Comparison of ENCODE assay signal across 7 cellular contexts in genomic region chr12:47818007-47818376, GRCh38. TPM values are rescaled to one million over a fixed set of nuclear protein-coding genes. Genes with fewer than 3 reads are reported as not detected.
DNase-seq lines count a peak whose midpoint lies in the region; ATAC-seq, FAIRE-seq and TF ChIP-seq lines count a peak whose summit lies in the region.

No MANE protein-coding gene starts in this region.

- no peaks in the 10 kb centered on the region for H3K36me3 ChIP-seq in Karpas-422 (ENCODE audit: insufficient read depth, low read length)
- no peaks in the 10 kb centered on the region for H3K36me3 ChIP-seq in HepG2 (replicated peaks in 1 of 2; ENCODE audit: control insufficient read depth in 1 of 2, insufficient read depth in 2 of 2, low read length in 2 of 2)

- H3K27ac ChIP-seq in Karpas-422 (ENCODE audit: low read length) (peak overlapping the region; percentile 87), HepG2 (ENCODE audit: extremely low read length, insufficient read depth, low read length) (no peak overlapping the region), temporal lobe (ENCODE audit: low read depth, low read length) (peak overlapping the region; percentile 82)

- H3K4me3 ChIP-seq in Karpas-422 (ENCODE audit: low read length): peak overlapping the region; percentile 91
- peak overlapping the region; percentile 64 for H3K4me3 ChIP-seq in astrocyte of the cerebellum (ENCODE audit: low read depth, low read length)
- peak overlapping the region in 2 of 3 experiments; percentile 4 to 86; a peak in 4 of 6 replicates for H3K4me3 ChIP-seq in HepG2 (replicated peaks in 1 of 3; ENCODE audit: insufficient read depth in 1 of 3, low read depth in 2 of 3, low read length in 3 of 3)

- in situ Hi-C loops in astrocyte of the cerebellum (cut with HindIII; ENCODE audit: low sequenced_read_pairs): no loop called here
- in situ Hi-C loops in HepG2 (cut with HindIII; ENCODE audit: extremely low pct_ligation_motif_present, low pct_unique_long_range_greater_than_20kb): no loop called here

- intact Hi-C loops in HepG2 (cut with micrococcal nuclease; ENCODE audit: unreplicated experiment): no loop called here

- H3K9me2 ChIP-seq in Karpas-422 (replicated peaks; ENCODE audit: insufficient read depth, low read length): no peaks in the 10 kb centered on the region

- H3K9me3 ChIP-seq in Karpas-422 (ENCODE audit: low read length) (no peaks in the 10 kb centered on the region), HepG2 (ENCODE audit: low read length) (no peaks in the 10 kb centered on the region)

- POLR2A ChIA-PET in HepG2 (lab: Yijun Ruan, JAX): interaction anchor here (0.8 to 2.0 kb wide), 5 partner anchors 9 to 41 kb away, joined by 3 to 7 read pairs (median 4); no protein-coding TSS in a partner anchor

- H4K20me1 ChIP-seq in Karpas-422 (ENCODE audit: insufficient read depth, low read depth, low read length): no peaks in the 10 kb centered on the region
- H4K20me1 ChIP-seq in HepG2 (ENCODE audit: insufficient read depth, low read length): peaks cover 4% of the 10 kb centered on the region; the same call in 1 of the 2 replicates

- TF ChIP-seq RAD21 in HepG2 (CRISPR knock-in tag; IDR thresholded peaks at IDR 0.05): no peak

- H3K4me1 ChIP-seq in Karpas-422 (ENCODE audit: low read length) (peaks cover 61% of the 10 kb centered on the region), HepG2 (ENCODE audit: insufficient read depth, low read length) (peaks cover 55% of the 10 kb centered on the region)

- CTCF ChIA-PET in HepG2 (lab: Yijun Ruan, JAX; ENCODE audit: low intra/inter-chr PET ratio, low total read pairs): interaction anchor here (1.6 kb wide), 1 partner anchor 20 kb away, joined by 4 read pairs; no protein-coding TSS in a partner anchor

- TF ChIP-seq EP300 in HepG2 (IDR thresholded peaks at IDR 0.05; ENCODE audit: low read depth in 2 of 2, low read length in 2 of 2) (no peak), HepG2 (CRISPR knock-in tag; IDR thresholded peaks at IDR 0.05; ENCODE audit: borderline replicate concordance) (no peak)

- DNase-seq in Karpas-422: no peak
- no peak for DNase-seq in astrocyte of the cerebellum (ENCODE audit: low read depth)
- no peak for DNase-seq in HepG2 (ENCODE audit: low spot score)
- DNase-seq in LoVo (ENCODE audit: low spot score): no peak
- DNase-seq in medulla oblongata (ENCODE audit: extremely low spot score): no peak

- BruUV-seq in HepG2 (replicated peaks; lab: Mats Ljungman, UMichigan): TSS peak; percentile 50

- H3K27me3 ChIP-seq in Karpas-422 (ENCODE audit: low read length): no peaks in the 10 kb centered on the region
- peaks cover 0 to 13% of the 10 kb centered on the region in 2 experiments; a peak in 3 of 5 replicates for H3K27me3 ChIP-seq in HepG2 (ENCODE audit: control insufficient read depth in 1 of 2, insufficient read depth in 2 of 2, low read length in 2 of 2)

- H3K4me2 ChIP-seq in Karpas-422 (ENCODE audit: low read depth, low read length, poor library complexity, severe bottlenecking): peak overlapping the region; percentile 93
- H3K4me2 ChIP-seq in HepG2 (ENCODE audit: low read depth, low read length): peak overlapping the region; percentile 82

- 78% methylated on average over 3 of the region's 3 CpGs for WGBS in HepG2 (ENCODE audit: low lambda C conversion rate)

- TF ChIP-seq POLR2A in HepG2 (IDR thresholded peaks at IDR 0.05; ENCODE audit: insufficient read depth in 1 of 2, low read depth in 2 of 2, low read length in 2 of 2): no peak

- peak overlapping the region; percentile 97 for H3K9ac ChIP-seq in Karpas-422 (ENCODE audit: low read length)
- no peak overlapping the region for H3K9ac ChIP-seq in HepG2 (ENCODE audit: insufficient read depth, low read depth, low read length)

- ATAC-seq in HepG2: no peak
- ATAC-seq in GM21576 (IDR thresholded peaks at IDR 0.05; ENCODE audit: unreplicated experiment): no peak

- peak; percentile 18 for TF ChIP-seq CTCF in astrocyte of the cerebellum (IDR thresholded peaks at IDR 0.05; ENCODE audit: low read depth, low read length, missing control alignments)
- no peak for TF ChIP-seq CTCF in HepG2 (CRISPR knock-in tag; IDR thresholded peaks at IDR 0.05)

- H3K79me2 ChIP-seq in Karpas-422 (ENCODE audit: low read length) (peaks cover 66% of the 10 kb centered on the region), HepG2 (ENCODE audit: insufficient read depth, low read length) (no peaks in the 10 kb centered on the region)

- no peak for FAIRE-seq in HepG2 (lab: Jason Lieb, UNC)

- no peak overlapping the region for H2AFZ ChIP-seq in Karpas-422 (ENCODE audit: low read length)
- no peak overlapping the region for H2AFZ ChIP-seq in HepG2 (ENCODE audit: low read length)

RNA-seq across cellular contexts. Expression of gene HDAC7, which starts 1.7 kb away (rescaled TPM):
- total RNA-seq in Karpas-422 (2014; rRNA removed; shearing (Covaris generic); ENCODE audit: low replicate concordance): 36.2 and 54.8 TPM in 2 replicates
- total RNA-seq in HepG2 (2016; rRNA removed; fragmentation: Illumina TruSeq; extraction: Trizol) (3.7 and 4.6 TPM in 2 replicates), temporal lobe (10.8 TPM)
- total RNA-seq in HepG2 (2016; cell fraction: cytosol; rRNA removed; fragmentation: Illumina TruSeq; extraction: Trizol; ENCODE audit: low read depth): 1.5 and 2.7 TPM in 2 replicates
- 3.3 and 5.0 TPM in 2 replicates for total RNA-seq in HepG2 (2016; cell fraction: insoluble cytoplasmic fraction; rRNA removed; fragmentation: Illumina TruSeq; extraction: Trizol)
- total RNA-seq in HepG2 (2016; cell fraction: membrane; rRNA removed; fragmentation: Illumina TruSeq; extraction: Trizol): 4.5 and 5.3 TPM in 2 replicates
- total RNA-seq in HepG2 (2016; cell fraction: nucleus; rRNA removed; fragmentation: Illumina TruSeq; extraction: Trizol): 5.2 and 5.6 TPM in 2 replicates
- polyA plus RNA-seq in HepG2 (2011; rRNA removed): 8.5 and 10.8 TPM in 2 replicates
- 3.4 and 5.9 TPM in 2 replicates for polyA plus RNA-seq in HepG2 (2011; cell fraction: cytosol; rRNA removed)
- polyA plus RNA-seq in HepG2 (2011; cell fraction: nucleus; rRNA removed): 44.6 and 61.9 TPM in 2 replicates
- 3.9 and 6.2 TPM in 2 replicates for polyA plus RNA-seq in HepG2 (2012)
- polyA plus RNA-seq in HepG2 (2016; cell fraction: cytosol; fragmentation: Illumina TruSeq; extraction: Trizol; ENCODE audit: low read depth): 1.6 and 1.8 TPM in 2 replicates
- polyA plus RNA-seq in HepG2 (2016; cell fraction: insoluble cytoplasmic fraction; fragmentation: Illumina TruSeq; extraction: Trizol; ENCODE audit: low read depth): 7.3 and 8.0 TPM in 2 replicates
- polyA plus RNA-seq in HepG2 (2016; cell fraction: membrane; fragmentation: Illumina TruSeq; extraction: Trizol; ENCODE audit: low read depth): 5.0 and 6.0 TPM in 2 replicates
- 15.8 and 16.2 TPM in 2 replicates for polyA plus RNA-seq in HepG2 (2016; cell fraction: nucleus; fragmentation: Illumina TruSeq; extraction: Trizol; ENCODE audit: insufficient read depth, low read depth)
- 11.8 and 35.8 TPM in 2 replicates for polyA minus RNA-seq in HepG2 (2011; rRNA and poly(A)+ RNA removed; ENCODE audit: low replicate concordance)
- 2.3 and 4.6 TPM in 2 replicates for polyA minus RNA-seq in HepG2 (2011; cell fraction: cytosol; rRNA and poly(A)+ RNA removed)
- 6.8 and 9.5 TPM in 2 replicates for polyA minus RNA-seq in HepG2 (2011; cell fraction: nucleus; rRNA and poly(A)+ RNA removed)

RNA-seq across cellular contexts. Expression of gene SLC48A1, which starts 45.0 kb away (rescaled TPM):
- 21.5 and 21.9 TPM in 2 replicates for total RNA-seq in Karpas-422 (2014; rRNA removed; shearing (Covaris generic); ENCODE audit: low replicate concordance)
- 2.6 and 3.7 TPM in 2 replicates for total RNA-seq in HepG2 (2016; rRNA removed; fragmentation: Illumina TruSeq; extraction: Trizol)
- 2.3 and 3.1 TPM in 2 replicates for total RNA-seq in HepG2 (2016; cell fraction: cytosol; rRNA removed; fragmentation: Illumina TruSeq; extraction: Trizol; ENCODE audit: low read depth)
- total RNA-seq in HepG2 (2016; cell fraction: insoluble cytoplasmic fraction; rRNA removed; fragmentation: Illumina TruSeq; extraction: Trizol): 2.3 and 3.4 TPM in 2 replicates
- 5.0 and 6.3 TPM in 2 replicates for total RNA-seq in HepG2 (2016; cell fraction: membrane; rRNA removed; fragmentation: Illumina TruSeq; extraction: Trizol)
- 2.5 and 2.6 TPM in 2 replicates for total RNA-seq in HepG2 (2016; cell fraction: nucleus; rRNA removed; fragmentation: Illumina TruSeq; extraction: Trizol)
- polyA plus RNA-seq in HepG2 (2011; rRNA removed): 2.2 and 3.1 TPM in 2 replicates
- 2.4 and 2.6 TPM in 2 replicates for polyA plus RNA-seq in HepG2 (2011; cell fraction: cytosol; rRNA removed)
- 3.1 and 4.1 TPM in 2 replicates for polyA plus RNA-seq in HepG2 (2011; cell fraction: nucleus; rRNA removed)
- polyA plus RNA-seq in HepG2 (2012): 2.1 and 3.5 TPM in 2 replicates
- 3.8 and 3.9 TPM in 2 replicates for polyA plus RNA-seq in HepG2 (2016; cell fraction: cytosol; fragmentation: Illumina TruSeq; extraction: Trizol; ENCODE audit: low read depth)
- 2.6 and 3.2 TPM in 2 replicates for polyA plus RNA-seq in HepG2 (2016; cell fraction: insoluble cytoplasmic fraction; fragmentation: Illumina TruSeq; extraction: Trizol; ENCODE audit: low read depth)
- 6.3 and 6.9 TPM in 2 replicates for polyA plus RNA-seq in HepG2 (2016; cell fraction: membrane; fragmentation: Illumina TruSeq; extraction: Trizol; ENCODE audit: low read depth)
- polyA plus RNA-seq in HepG2 (2016; cell fraction: nucleus; fragmentation: Illumina TruSeq; extraction: Trizol; ENCODE audit: insufficient read depth, low read depth): 5.6 and 6.3 TPM in 2 replicates
- 5.7 and 45.5 TPM in 2 replicates for polyA minus RNA-seq in HepG2 (2011; rRNA and poly(A)+ RNA removed; ENCODE audit: low replicate concordance)
- polyA minus RNA-seq in HepG2 (2011; cell fraction: cytosol; rRNA and poly(A)+ RNA removed): 1.5 and 2.1 TPM in 2 replicates
- polyA minus RNA-seq in HepG2 (2011; cell fraction: nucleus; rRNA and poly(A)+ RNA removed): 1.7 and 2.8 TPM in 2 replicates
- total RNA-seq in temporal lobe: 7.4 TPM

RNA-seq across cellular contexts. Expression of gene RAPGEF3, which starts 59.3 kb away (rescaled TPM):
- total RNA-seq in Karpas-422 (2014; rRNA removed; shearing (Covaris generic); ENCODE audit: low replicate concordance): 4.4 and 11.9 TPM in 2 replicates
- 0.07 TPM in 1 of 2 replicates, not detected in the other for total RNA-seq in HepG2 (2016; rRNA removed; fragmentation: Illumina TruSeq; extraction: Trizol)
- total RNA-seq in HepG2 (2016; cell fraction: cytosol; rRNA removed; fragmentation: Illumina TruSeq; extraction: Trizol; ENCODE audit: low read depth): not detected in 2 replicates
- total RNA-seq in HepG2 (2016; cell fraction: insoluble cytoplasmic fraction; rRNA removed; fragmentation: Illumina TruSeq; extraction: Trizol): 0.09 TPM in 1 of 2 replicates, not detected in the other
- 0.03 TPM in 1 of 2 replicates, not detected in the other for total RNA-seq in HepG2 (2016; cell fraction: membrane; rRNA removed; fragmentation: Illumina TruSeq; extraction: Trizol)
- 0.40 TPM in 1 of 2 replicates, not detected in the other for total RNA-seq in HepG2 (2016; cell fraction: nucleus; rRNA removed; fragmentation: Illumina TruSeq; extraction: Trizol)
- polyA plus RNA-seq in HepG2 (2011; rRNA removed): 0.07 and 0.37 TPM in 2 replicates
- polyA plus RNA-seq in HepG2 (2011; cell fraction: cytosol; rRNA removed): 0.05 and 0.13 TPM in 2 replicates
- 0.56 and 0.95 TPM in 2 replicates for polyA plus RNA-seq in HepG2 (2011; cell fraction: nucleus; rRNA removed)
- polyA plus RNA-seq in HepG2 (2012): 0.11 and 0.16 TPM in 2 replicates
- polyA plus RNA-seq in HepG2 (2016; cell fraction: cytosol; fragmentation: Illumina TruSeq; extraction: Trizol; ENCODE audit: low read depth): not detected in 2 replicates
- 0.17 TPM in 1 of 2 replicates, not detected in the other for polyA plus RNA-seq in HepG2 (2016; cell fraction: insoluble cytoplasmic fraction; fragmentation: Illumina TruSeq; extraction: Trizol; ENCODE audit: low read depth)
- polyA plus RNA-seq in HepG2 (2016; cell fraction: membrane; fragmentation: Illumina TruSeq; extraction: Trizol; ENCODE audit: low read depth): not detected in 2 replicates
- polyA plus RNA-seq in HepG2 (2016; cell fraction: nucleus; fragmentation: Illumina TruSeq; extraction: Trizol; ENCODE audit: insufficient read depth, low read depth): 0.63 TPM in 1 of 2 replicates, not detected in the other
- polyA minus RNA-seq in HepG2 (2011; rRNA and poly(A)+ RNA removed; ENCODE audit: low replicate concordance): 0.28 and 2.0 TPM in 2 replicates
- polyA minus RNA-seq in HepG2 (2011; cell fraction: cytosol; rRNA and poly(A)+ RNA removed): not detected in 2 replicates
- 0.13 and 1.1 TPM in 2 replicates for polyA minus RNA-seq in HepG2 (2011; cell fraction: nucleus; rRNA and poly(A)+ RNA removed)
- 6.9 TPM for total RNA-seq in temporal lobe
